In the genomic region with DNA sequence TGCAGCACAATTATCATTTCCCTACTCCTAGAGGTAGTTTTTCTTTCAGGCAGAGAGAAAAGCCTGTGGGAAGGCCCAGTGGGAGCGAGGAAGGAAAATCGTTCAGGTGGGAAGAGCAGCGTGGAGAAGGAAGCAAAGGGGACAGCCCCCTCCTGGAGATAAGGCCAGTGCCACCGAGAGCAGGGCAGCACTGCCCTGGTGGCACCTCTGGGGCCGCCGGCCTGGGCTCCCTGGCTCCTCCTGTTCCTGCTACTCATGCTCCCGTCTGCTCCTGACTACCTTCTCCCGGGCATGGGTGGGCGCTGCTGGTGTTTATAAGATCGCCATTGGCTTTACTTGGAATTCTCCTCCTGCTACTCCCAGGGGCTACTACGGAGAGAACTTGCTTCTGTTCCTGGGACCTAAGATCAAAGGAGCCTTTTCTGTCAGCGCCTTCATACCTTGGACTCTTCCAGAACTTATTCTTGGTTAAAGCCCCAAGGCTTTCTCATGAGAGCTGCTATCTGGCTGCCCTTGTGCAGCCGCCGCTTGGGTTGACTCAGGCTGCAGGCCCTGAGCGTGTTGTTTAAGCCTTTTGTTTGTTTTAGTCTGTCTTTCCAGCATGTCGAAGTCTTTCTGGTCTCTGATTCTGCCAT, we compare ENCODE assay signal across 20 cellular contexts. TPM values are rescaled to one million over a fixed set of nuclear protein-coding genes. Genes with fewer than 3 reads are reported as not detected.
DNase-seq lines count a peak whose midpoint lies in the region; TF ChIP-seq lines count a peak whose summit lies in the region.
"Had no signal": no experiment of that assay in that cellular context is flagged by ENCODE, and none has a peak within 500 bp of the region (broad histone marks: within the 10 kb centered on the region; RNA-seq: fewer than 3 reads in every experiment).

No MANE protein-coding gene starts in this region.

- H3K36me3 Mint-ChIP-seq in activated CD4-positive, alpha-beta T cell treated with anti-CD3 and anti-CD28 coated beads, Interleukin-2, amount 10 ng/mL, durations not matched to agents 24 days and 14 days (ENCODE audit: low read depth): no peaks in the 10 kb centered on the region
- H3K36me3 Mint-ChIP-seq in type B pancreatic cell: no peaks in the 10 kb centered on the region
- H3K36me3 Mint-ChIP-seq: CD4-positive, CD25-positive, alpha-beta regulatory T cell; CD8-positive, alpha-beta T cell had no signal

- intact Hi-C loops in activated CD4-positive, alpha-beta T cell treated with anti-CD3 and anti-CD28 coated beads, Interleukin-2, amount 10 ng/mL, durations not matched to agents 24 days and 14 days (cut with micrococcal nuclease): no loop called here
- intact Hi-C loops in spleen (cut with DNase I; ENCODE audit: low total_unique reads): loop anchor here (10.0 kb wide), 1 partner anchor 136 kb away; no protein-coding TSS in a partner anchor

- TF ChIP-seq CTCF in spleen (IDR thresholded peaks at IDR 0.05 in 8 of 11, conservative IDR thresholded peaks at IDR 0.05 in 3 of 11) (no peak), type B pancreatic cell (conservative IDR thresholded peaks at IDR 0.05) (no peak)

- DNase-seq in activated CD4-positive, alpha-beta T cell treated with anti-CD3 and anti-CD28 coated beads, Interleukin-2, amount 10 ng/mL, durations not matched to agents 24 days and 14 days: peak; percentile 40
- DNase-seq in activated CD4-positive, alpha-beta T cell treated with anti-CD3 and anti-CD28 coated beads, Interleukin-2, amount 50 U/mL, for 48 hours: no peak
- DNase-seq in islet precursor cell (peak; percentile 79), spleen (peak; percentile 54), midbrain (lab: John Stamatoyannopoulos, UW) (no peak), type B pancreatic cell (ENCODE audit: extremely low spot score, unreplicated experiment) (no peak)
- DNase-seq: CD4-positive, CD25-positive, alpha-beta regulatory T cell; CD8-positive, alpha-beta T cell; DMS 273 treated with DMSO at 0.1 percent for 48 hours; DMS79; EL; GF-D8; HFFc6 had no signal

- no peaks in the 10 kb centered on the region for H3K9me3 ChIP-seq in spleen
- H3K9me3 ChIP-seq: BLaER1, HAP-1 had no signal

- H3K9me3 Mint-ChIP-seq in activated CD4-positive, alpha-beta T cell treated with anti-CD3 and anti-CD28 coated beads, Interleukin-2, amount 10 ng/mL, durations not matched to agents 24 days and 14 days: no peaks in the 10 kb centered on the region
- H3K9me3 Mint-ChIP-seq in type B pancreatic cell: no peaks in the 10 kb centered on the region
- H3K9me3 Mint-ChIP-seq: CD8-positive, alpha-beta T cell; GM23338; HFFc6 had no signal

- WGBS in spleen, 5 donors: 82 to 94% (median 87%) methylated on average over 16 of the region's 16 CpGs

- no peak overlapping the region for H3K27ac Mint-ChIP-seq in activated CD4-positive, alpha-beta T cell treated with anti-CD3 and anti-CD28 coated beads, Interleukin-2, amount 10 ng/mL, durations not matched to agents 24 days and 14 days
- H3K27ac Mint-ChIP-seq in type B pancreatic cell: no peak overlapping the region
- H3K27ac Mint-ChIP-seq: B cell; CD4-positive, CD25-positive, alpha-beta regulatory T cell; CD8-positive, alpha-beta T cell; GM23338; HFFc6 had no signal

- peaks cover 15 to 29% (median 27%) of the 10 kb centered on the region in 6 donors for H3K4me1 ChIP-seq in spleen
- H3K4me1 ChIP-seq: HAP-1 had no signal

- TF ChIP-seq POLR2A in spleen (IDR thresholded peaks at IDR 0.05): no peak

- peaks cover 36% of the 10 kb centered on the region for H3K27me3 Mint-ChIP-seq in activated CD4-positive, alpha-beta T cell treated with anti-CD3 and anti-CD28 coated beads, Interleukin-2, amount 10 ng/mL, durations not matched to agents 24 days and 14 days
- peaks cover 73% of the 10 kb centered on the region for H3K27me3 Mint-ChIP-seq in type B pancreatic cell

- H3K27me3 ChIP-seq in spleen (replicated peaks in 1 of 7): peaks cover 3 to 57% (median 29%) of the 10 kb centered on the region in 7 donors

- H3K4me3 ChIP-seq in spleen: no peak overlapping the region
- H3K4me3 ChIP-seq: BLaER1, GM23338, HAP-1 had no signal

- H3K4me3 Mint-ChIP-seq in activated CD4-positive, alpha-beta T cell treated with anti-CD3 and anti-CD28 coated beads, Interleukin-2, amount 10 ng/mL, durations not matched to agents 24 days and 14 days: no peak overlapping the region
- H3K4me3 Mint-ChIP-seq in type B pancreatic cell: no peak overlapping the region
- H3K4me3 Mint-ChIP-seq: B cell; CD4-positive, CD25-positive, alpha-beta regulatory T cell; CD8-positive, alpha-beta T cell; GM23338; HFFc6 had no signal

- H3K4me1 Mint-ChIP-seq in activated CD4-positive, alpha-beta T cell treated with anti-CD3 and anti-CD28 coated beads, Interleukin-2, amount 10 ng/mL, durations not matched to agents 24 days and 14 days: peaks cover 6% of the 10 kb centered on the region
- H3K4me1 Mint-ChIP-seq in type B pancreatic cell (ENCODE audit: unreplicated experiment): no peaks in the 10 kb centered on the region

- no peak overlapping the region for H3K27ac ChIP-seq in spleen
- H3K27ac ChIP-seq: 22Rv1, BLaER1, C4-2B had no signal

- H3K36me3 ChIP-seq in spleen: no peaks in the 10 kb centered on the region
- H3K36me3 ChIP-seq: BLaER1, HAP-1 had no signal

RNA-seq across cellular contexts. Expression of a gene that starts 3.7 kb away (rescaled TPM):
- total RNA-seq in activated CD4-positive, alpha-beta T cell treated with anti-CD3 and anti-CD28 coated beads, Interleukin-2, amount 10 ng/mL, durations not matched to agents 24 days and 14 days: 46.3 and 46.7 TPM in 2 replicates
- total RNA-seq in spleen (10 to 100 TPM; 48.8 to 70.6 (median 61.1) TPM), type B pancreatic cell (ENCODE audit: low replicate concordance) (0.79 and 1.3 TPM in 2 replicates)
- 1 to 10 TPM; 1.2 to 4.2 (median 3.5) TPM for polyA plus RNA-seq in spleen
- total RNA-seq: G401 had no signal

Comparison
In these comparisons a context has a peak if more than half of its experiments do, and no peak if none do; other contexts are left out.
1. DNase-seq: peak in activated CD4-positive, alpha-beta T cell treated with anti-CD3 and anti-CD28 coated beads, Interleukin-2, amount 10 ng/mL, durations not matched to agents 24 days and 14 days (single experiment), islet precursor cell (single experiment) and spleen (single experiment); none in activated CD4-positive, alpha-beta T cell treated with anti-CD3 and anti-CD28 coated beads, Interleukin-2, amount 50 U/mL, for 48 hours (0 of 2), midbrain (single experiment) and type B pancreatic cell (single experiment).
2. RNA of a gene that starts 3.7 kb away (total RNA-seq): 48.8 to 70.6 TPM in spleen and 46.3 to 46.7 TPM in activated CD4-positive, alpha-beta T cell treated with anti-CD3 and anti-CD28 coated beads, Interleukin-2, amount 10 ng/mL, durations not matched to agents 24 days and 14 days; 0.79 to 1.3 TPM in type B pancreatic cell; every median in the first group is over 10 times any median in the second.